Comparison of ENCODE assay signal across 27 cellular contexts in genomic region chr13:27696731-27697130, GRCh38.
"Had no signal": no experiment of that assay in that cellular context is flagged by ENCODE, and none has a peak within 500 bp of the region (broad histone marks: within the 10 kb centered on the region; RNA-seq: fewer than 3 reads in every experiment).

No MANE protein-coding gene starts in this region.

- H3K4me3 ChIP-seq: esophagus squamous epithelium, gastroesophageal sphincter had no signal

- H3K27ac ChIP-seq: epithelial cell of prostate, esophagus squamous epithelium, gastroesophageal sphincter, WERI-Rb-1 had no signal

- H3K36me3 ChIP-seq: esophagus squamous epithelium, gastroesophageal sphincter, WERI-Rb-1 had no signal

- H3K4me1 ChIP-seq: esophagus squamous epithelium, gastroesophageal sphincter had no signal

- H3K27me3 ChIP-seq: esophagus squamous epithelium, gastroesophageal sphincter had no signal

- ATAC-seq: activated CD4-positive, CD25-positive, alpha-beta regulatory T cell treated with anti-CD3 and anti-CD28 coated beads, Interleukin-2, amount 50 U/mL, for 24 hours; activated CD8-positive, alpha-beta T cell treated with anti-CD3 and anti-CD28 coated beads for 36 hours; activated T-cell treated with anti-CD3 and anti-CD28 coated beads, Interleukin-2, amount 50 U/mL, for 4 hours; activated T-helper 17 cell treated with anti-CD3 and anti-CD28 coated beads, Interleukin-2, amount 50 U/mL, for 72 hours; gastroesophageal sphincter had no signal

- DNase-seq: activated B cell treated with CpG ODN at 0.5 μM for 24 hours; activated CD4-positive, alpha-beta T cell treated with anti-CD3 and anti-CD28 coated beads for 48 hours; activated CD4-positive, alpha-beta T cell treated with anti-CD3 and anti-CD28 coated beads, Interleukin-2, amount 50 U/mL, for 1 hour; activated CD4-positive, alpha-beta T cell treated with anti-CD3 and anti-CD28 coated beads, Interleukin-2, amount 50 U/mL, for 48 hours; activated CD8-positive, alpha-beta memory T cell treated with anti-CD3 and anti-CD28 coated beads for 24 hours; activated CD8-positive, alpha-beta T cell treated with anti-CD3 and anti-CD28 coated beads for 36 hours; activated effector memory CD4-positive, alpha-beta T cell treated with Interleukin-2 at 50 U/mL for 16 hours; activated gamma-delta T cell treated with Interleukin-2 at 50 U/mL for 16 hours; activated naive CD4-positive, alpha-beta T cell treated with anti-CD3 and anti-CD28 coated beads, Interleukin-2, amount 50 U/mL, for 16 hours; activated naive CD4-positive, alpha-beta T cell treated with Interleukin-2 at 50 U/mL for 16 hours; activated T-cell treated with anti-CD3 and anti-CD28 coated beads, Interleukin-2, amount 50 U/mL, for 4 hours; amniotic stem cell; anterior cingulate cortex; caudate nucleus; cortex of kidney; dermis blood vessel endothelial cell; effector CD4-positive, alpha-beta T cell; esophagus squamous epithelium; foreskin melanocyte; head of caudate nucleus; hippocampal formation; T1000; WERI-Rb-1 had no signal
